Comparison of ENCODE assay signal across 17 cellular contexts in the genomic region with DNA sequence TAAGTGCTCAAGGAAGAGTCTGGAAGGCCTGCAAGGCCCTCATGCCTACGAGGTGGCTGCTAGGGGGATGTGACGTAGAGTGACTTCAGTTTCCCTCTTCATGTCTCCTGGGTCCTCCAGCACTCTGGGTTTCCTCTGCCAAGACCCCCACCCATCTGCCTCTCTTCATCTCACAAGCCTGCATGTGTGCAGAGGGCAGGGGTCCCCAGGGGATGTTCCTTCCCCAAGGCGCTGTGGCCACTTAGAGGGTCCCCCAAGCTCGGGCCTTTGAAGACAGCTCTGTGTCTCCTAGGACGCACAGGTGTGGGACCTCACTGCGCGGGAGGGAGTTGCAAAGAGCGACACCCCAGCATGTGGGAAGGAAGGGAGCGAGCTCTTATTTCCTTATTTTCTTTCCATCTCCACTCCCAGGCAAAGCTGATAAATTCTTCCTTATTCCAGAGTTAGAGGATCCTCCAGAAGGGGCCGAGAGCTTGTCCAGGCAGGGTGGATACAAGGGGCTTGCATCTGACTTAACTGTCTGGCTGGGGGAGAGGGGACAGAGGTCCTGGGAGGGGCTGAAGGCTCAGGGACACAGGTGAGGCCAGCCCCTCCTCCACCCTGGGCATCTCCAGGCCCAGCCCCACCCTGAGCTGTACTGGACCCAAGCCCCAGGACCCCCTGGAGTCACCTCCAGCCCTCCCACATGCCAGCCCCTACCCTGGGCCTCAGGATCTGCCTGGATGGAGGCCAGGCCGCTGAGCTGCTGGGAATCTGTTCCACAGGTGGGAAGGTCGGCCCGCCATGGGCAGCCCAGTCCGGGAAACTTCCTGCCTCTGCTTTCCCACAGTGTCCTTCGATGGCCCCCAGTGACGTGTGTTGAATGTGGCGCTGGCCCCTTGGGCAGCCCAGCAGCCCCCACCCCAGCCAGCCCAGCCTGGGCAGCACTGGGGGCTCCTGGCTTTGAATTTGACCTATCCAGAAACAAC. TPM values are rescaled to one million over a fixed set of nuclear protein-coding genes. Genes with fewer than 3 reads are reported as not detected.
DNase-seq lines count a peak whose midpoint lies in the region; ATAC-seq and TF ChIP-seq lines count a peak whose summit lies in the region.
"Had no signal": no experiment of that assay in that cellular context is flagged by ENCODE, and none has a peak within 500 bp of the region (broad histone marks: within the 10 kb centered on the region; RNA-seq: fewer than 3 reads in every experiment).

No MANE protein-coding gene starts in this region.

- H3K27me3 Mint-ChIP-seq in nephron progenitor cell (ENCODE audit: low read depth, poor library complexity), result peaks cover 4% of the 10 kb centered on the region
- H3K27me3 Mint-ChIP-seq: CD8-positive, alpha-beta memory T cell had no signal

- H3K4me3 ChIP-seq in coronary artery, result no peak overlapping the region
- no peak overlapping the region for H3K4me3 ChIP-seq in thyroid gland (replicated peaks in 1 of 3)
- H3K4me3 ChIP-seq: esophagus squamous epithelium had no signal

- H3K27me3 ChIP-seq in thyroid gland, result no peaks in the 10 kb centered on the region
- H3K27me3 ChIP-seq: esophagus squamous epithelium had no signal

- 68 to 72% methylated on average over 13 to 15 of the region's 17 CpGs for WGBS in thyroid gland, 2 donors

- intact Hi-C loops in thyroid gland (cut with DNase I), result no loop called here

- no peak overlapping the region for H3K27ac ChIP-seq in coronary artery
- peak overlapping the region in 2 of 3 donors; percentile 51 to 72 for H3K27ac ChIP-seq in thyroid gland
- H3K27ac ChIP-seq: esophagus squamous epithelium, parathyroid adenoma had no signal

- TF ChIP-seq CTCF in coronary artery (IDR thresholded peaks at IDR 0.05) (no peak), nephron progenitor cell (IDR thresholded peaks at IDR 0.05) (no peak), thyroid gland (IDR thresholded peaks at IDR 0.05) (no peak)

- no peak overlapping the region for H3K4me3 Mint-ChIP-seq in nephron progenitor cell
- H3K4me3 Mint-ChIP-seq: brain; CD8-positive, alpha-beta memory T cell had no signal

- ATAC-seq in GM18868 (IDR thresholded peaks at IDR 0.05; ENCODE audit: unreplicated experiment), result no peak
- ATAC-seq in GM21737 (IDR thresholded peaks at IDR 0.05; ENCODE audit: unreplicated experiment), result no peak
- ATAC-seq: stimulated activated naive CD8-positive, alpha-beta T cell treated with anti-CD3 and anti-CD28 coated beads, Interleukin-15, Interleukin-2, amounts not matched to agents 100 U/mL and 50 U/mL, for 24 hours had no signal

- H3K4me1 Mint-ChIP-seq in nephron progenitor cell, result peaks cover 28% of the 10 kb centered on the region
- H3K4me1 Mint-ChIP-seq: CD8-positive, alpha-beta memory T cell had no signal

- peak; percentile 55 for DNase-seq in activated effector memory CD4-positive, alpha-beta T cell treated with anti-CD3 and anti-CD28 coated beads, Interleukin-2, amount 50 U/mL, for 16 hours
- no peak for DNase-seq in activated effector memory CD4-positive, alpha-beta T cell treated with Interleukin-2 at 50 U/mL for 16 hours
- DNase-seq in coronary artery (ENCODE audit: low spot score) (peak; percentile 68), nephron progenitor cell (no peak), thyroid gland (peak in 1 of 2 donors; percentile 47), DMS79 (lab: John Stamatoyannopoulos, UW) (no peak)
- DNase-seq: activated naive CD4-positive, alpha-beta T cell; dermis blood vessel endothelial cell; esophagus squamous epithelium; KG1; NCI-H82; stimulated activated naive CD8-positive, alpha-beta T cell treated with anti-CD3 and anti-CD28 coated beads, Interleukin-15, Interleukin-2, amounts not matched to agents 100 U/mL and 50 U/mL, for 24 hours had no signal

- H3K4me1 ChIP-seq in thyroid gland, result peaks cover 4 to 8% of the 10 kb centered on the region in 2 donors
- H3K4me1 ChIP-seq: esophagus squamous epithelium had no signal

- no peaks in the 10 kb centered on the region for H3K36me3 ChIP-seq in thyroid gland
- H3K36me3 ChIP-seq: esophagus squamous epithelium had no signal

- no peak for TF ChIP-seq POLR2A in thyroid gland (IDR thresholded peaks at IDR 0.05)

- no peaks in the 10 kb centered on the region for H3K36me3 Mint-ChIP-seq in nephron progenitor cell (ENCODE audit: low read depth)
- H3K36me3 Mint-ChIP-seq: brain; CD8-positive, alpha-beta memory T cell had no signal

- peaks cover 57% of the 10 kb centered on the region for H3K9me3 Mint-ChIP-seq in nephron progenitor cell

- peak overlapping the region; percentile 19 for H3K27ac Mint-ChIP-seq in nephron progenitor cell
- H3K27ac Mint-ChIP-seq: brain; CD8-positive, alpha-beta memory T cell had no signal

- no peaks in the 10 kb centered on the region for H3K9me3 ChIP-seq in thyroid gland
- H3K9me3 ChIP-seq: esophagus squamous epithelium had no signal

RNA-seq across cellular contexts. Expression of gene KCNQ1OT1, which starts 59.7 kb away (rescaled TPM):
- total RNA-seq in thyroid gland, result 1 to 10 TPM; 2.0 to 4.1 (median 3.2) TPM

Comparison
In these comparisons a context has a peak if more than half of its experiments do, and no peak if none do; other contexts are left out.
1. DNase-seq: peak in activated effector memory CD4-positive, alpha-beta T cell treated with anti-CD3 and anti-CD28 coated beads, Interleukin-2, amount 50 U/mL, for 16 hours (single experiment) and coronary artery (single experiment); none in activated effector memory CD4-positive, alpha-beta T cell treated with Interleukin-2 at 50 U/mL for 16 hours (single experiment), nephron progenitor cell (single experiment) and DMS79 (single experiment).
2. H3K27ac ChIP-seq: peak in thyroid gland (2 of 3); none in coronary artery (0 of 2).